1 cellular context compared by ENCODE assay signal in the genomic region with DNA sequence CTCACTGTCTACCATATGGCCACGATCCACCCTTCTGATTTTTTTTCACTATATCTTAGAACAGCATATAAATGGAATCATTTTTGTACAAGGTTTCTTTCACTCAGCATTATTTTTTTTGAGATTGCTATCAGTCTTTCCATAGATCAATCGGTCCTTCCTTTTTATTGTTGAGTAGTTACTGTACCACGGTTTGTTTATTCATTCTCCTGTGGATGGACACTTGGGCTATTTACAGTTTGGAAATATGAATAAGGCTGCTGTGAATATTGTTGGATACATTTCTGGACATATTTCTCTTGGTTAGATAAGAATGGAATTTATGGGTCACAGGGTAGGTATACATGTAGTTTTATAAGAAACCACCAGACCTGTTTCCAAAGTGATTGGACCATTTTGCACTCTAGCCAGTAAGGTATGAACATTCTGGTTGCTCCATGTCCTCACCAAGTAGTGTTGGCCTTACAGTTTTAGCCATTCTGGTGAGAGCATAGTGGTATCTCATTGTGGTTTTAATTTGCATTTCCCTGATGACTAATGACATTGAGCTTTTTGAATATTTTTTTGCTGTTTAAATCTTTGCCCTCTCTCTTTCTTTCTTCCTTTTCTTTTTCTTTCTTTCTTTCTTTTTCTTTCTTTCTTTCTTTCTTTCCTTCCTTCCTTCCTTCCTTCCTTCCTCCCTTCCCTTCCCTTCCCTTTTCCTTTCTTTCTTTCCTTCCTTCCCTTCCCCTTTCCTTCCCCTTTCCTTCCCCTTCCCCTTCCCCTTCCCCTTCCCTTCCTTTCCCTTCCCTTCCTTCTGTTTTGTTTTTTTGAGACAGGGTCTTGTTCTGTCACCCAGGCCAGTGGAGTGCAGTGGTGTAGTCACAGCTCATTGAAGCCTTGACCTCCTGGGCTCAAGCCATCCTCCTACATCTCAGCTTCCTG.
TF ChIP-seq lines count a peak whose summit lies in the region.

No MANE protein-coding gene starts in this region.

TF ChIP-seq in IMR-90, 13 proteins besides CTCF, POLR2A, EP300 and RAD21 (continued from another document):
- no peak for TF ChIP-seq MAFK (IDR thresholded peaks at IDR 0.05; ENCODE audit: low read depth, low read length)
- no peak for TF ChIP-seq CEBPB (IDR thresholded peaks at IDR 0.05; ENCODE audit: low read depth, low read length)
- TF ChIP-seq MXI1 (IDR thresholded peaks at IDR 0.05; ENCODE audit: borderline replicate concordance, low read depth, low read length): no peak
- no peak for TF ChIP-seq RFX5 (IDR thresholded peaks at IDR 0.05; ENCODE audit: low read depth, low read length)
- TF ChIP-seq RCOR1 (IDR thresholded peaks at IDR 0.05; ENCODE audit: insufficient replicate concordance, low read length): no peak
- TF ChIP-seq BHLHE40 (IDR thresholded peaks at IDR 0.05; ENCODE audit: low read depth, low read length): no peak
- TF ChIP-seq, protein P1, sequence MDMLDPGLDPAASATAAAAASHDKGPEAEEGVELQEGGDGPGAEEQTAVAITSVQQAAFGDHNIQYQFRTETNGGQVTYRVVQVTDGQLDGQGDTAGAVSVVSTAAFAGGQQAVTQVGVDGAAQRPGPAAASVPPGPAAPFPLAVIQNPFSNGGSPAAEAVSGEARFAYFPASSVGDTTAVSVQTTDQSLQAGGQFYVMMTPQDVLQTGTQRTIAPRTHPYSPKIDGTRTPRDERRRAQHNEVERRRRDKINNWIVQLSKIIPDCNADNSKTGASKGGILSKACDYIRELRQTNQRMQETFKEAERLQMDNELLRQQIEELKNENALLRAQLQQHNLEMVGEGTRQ (IDR thresholded peaks at IDR 0.05; ENCODE audit: low read depth, low read length): no peak
- no peak for TF ChIP-seq NFE2L2 (IDR thresholded peaks at IDR 0.05; ENCODE audit: low read depth, low read length)
